Comparison of ENCODE assay signal across 8 cellular contexts in genomic region chr11:57456960-57457642, GRCh38. TPM values are rescaled to one million over a fixed set of nuclear protein-coding genes. Genes with fewer than 3 reads are reported as not detected.
DNase-seq lines count a peak whose midpoint lies in the region; ATAC-seq and FAIRE-seq lines count a peak whose summit lies in the region.

No MANE protein-coding gene starts in this region.

- peak; percentile 61 for ATAC-seq in GM18502 (IDR thresholded peaks at IDR 0.05; ENCODE audit: poor library complexity, unreplicated experiment)
- ATAC-seq in HG03045 (IDR thresholded peaks at IDR 0.05; ENCODE audit: unreplicated experiment) = peak; percentile 71
- ATAC-seq in left colon = peak; percentile 62

- DNase-seq in NCI-H2196 (lab: John Stamatoyannopoulos, UW; ENCODE audit: unreplicated experiment) (peak; percentile 91), cerebellar cortex (ENCODE audit: low spot score) (peak; percentile 90), left colon (peak; percentile 76 to 88)
- DNase-seq in activated CD4-positive, CD25-positive, alpha-beta regulatory T cell treated with anti-CD3 and anti-CD28 coated beads, Interleukin-2, amount 50 U/mL, for 72 hours = peak; percentile 80
- DNase-seq in stimulated activated CD4-positive, alpha-beta T cell treated with anti-CD3 and anti-CD28 coated beads, Interleukin-4, amount 100 ng/mL, for 1 hour = peak; percentile 75

- FAIRE-seq in A204.1 (lab: Jason Lieb, UNC) = peak; percentile 66

- intact Hi-C loops in left colon (cut with DNase I, micrococcal nuclease) = loop anchor here in 1 of 2 donors (5.0 to 10.0 kb wide), 2 partner anchors 70 to 188 kb away; partner anchors contain the start of gene YPEL4

RNA-seq across cellular contexts. Expression of gene RTN4RL2, which starts 3.2 kb away (rescaled TPM):
- under 1 TPM; 0.67 to 0.98 TPM for total RNA-seq in left colon

RNA-seq across cellular contexts. Expression of gene SLC43A3, which starts 30.2 kb away (rescaled TPM):
- 1 to 10 TPM; 6.9 to 9.6 TPM for total RNA-seq in left colon

RNA-seq across cellular contexts. Expression of gene SLC43A1, which starts 58.4 kb away (rescaled TPM):
- total RNA-seq in left colon = 1 to 10 TPM; 7.1 to 9.6 TPM

Comparison
In these comparisons a context has a peak if more than half of its experiments do, and no peak if none do; other contexts are left out.
1. Peak in every context shown above with its lines: DNase-seq and ATAC-seq.